In genomic region chr14:73569185-73569957, GRCh38 we compare ENCODE assay signal across 8 cellular contexts. TPM values are rescaled to one million over a fixed set of nuclear protein-coding genes. Genes with fewer than 3 reads are reported as not detected.
DNase-seq lines count a peak whose midpoint lies in the region; ATAC-seq, FAIRE-seq and TF ChIP-seq lines count a peak whose summit lies in the region.
"Not testable (repeated sequence)": the region's sequence is repeated elsewhere in the genome, so short reads cannot be mapped to it uniquely, and the experiment has no call there.

Gene ACOT2, plus strand, starts transcription at chr14:73569213. Its CDS starts 28 bp downstream, at chr14:73569241.

- H3K9me3 Mint-ChIP-seq in CD8-positive, alpha-beta memory T cell = not testable (repeated sequence)

- ATAC-seq in GM19467 (IDR thresholded peaks at IDR 0.05; ENCODE audit: unreplicated experiment) = peak; percentile 59

- not testable (repeated sequence) for H3K27me3 ChIP-seq in CD8-positive, alpha-beta memory T cell (ENCODE audit: insufficient read depth, low read length, poor library complexity, severe bottlenecking); HUES6 (ENCODE audit: control insufficient read depth, insufficient read depth, low read length); OCI-LY3 (ENCODE audit: low read depth, low read length); endothelial cell of umbilical vein (ENCODE audit: control insufficient read depth in 2 of 2, insufficient read depth in 2 of 2, low read length in 2 of 2)

- H3K9me3 ChIP-seq in CD8-positive, alpha-beta memory T cell (ENCODE audit: low read length); HUES6 (ENCODE audit: control insufficient read depth, insufficient read depth, low read depth, low read length); OCI-LY3 (ENCODE audit: insufficient read depth, low read length); endothelial cell of umbilical vein (replicated peaks; ENCODE audit: control insufficient read depth, insufficient read depth, low read length); mesodermal cell (ENCODE audit: control insufficient read depth, low read length): not testable (repeated sequence)

- CTCF ChIA-PET in CD8-positive, alpha-beta memory T cell (lab: Charles Lee) = interaction anchor here (0.6 to 5.4 kb wide), 17 partner anchors 10 to 491 kb away, joined by 3 to 44 read pairs (median 8); partner anchors contain the start of genes ACOT4, ACOT6 and RIOX1
- CTCF ChIA-PET in endothelial cell of umbilical vein (lab: Charles Lee) = interaction anchor here (0.6 to 3.2 kb wide), 12 partner anchors 30 to 397 kb away, joined by 3 to 58 read pairs (median 5); partner anchors contain the start of genes ACOT6 and RIOX1

- H4K20me1 ChIP-seq in OCI-LY3 (ENCODE audit: insufficient read depth, low read length); endothelial cell of umbilical vein (replicated peaks; ENCODE audit: control insufficient read depth, extremely low read depth, insufficient read depth, low read length): not testable (repeated sequence)

- H3K27ac Mint-ChIP-seq in CD8-positive, alpha-beta memory T cell = peak within 1 kb of the TSS; percentile 94 to 99 (median 96)

- not testable (repeated sequence) for FAIRE-seq in endothelial cell of umbilical vein (lab: Jason Lieb, UNC)

- WGBS in mesodermal cell (ENCODE audit: insufficient coverage in 2 of 2), 2 experiments = 2 to 4% methylated on average over 31 to 32 of the region's 82 CpGs

- H3K36me3 ChIP-seq in CD8-positive, alpha-beta memory T cell (ENCODE audit: insufficient read depth, low read length); HUES6 (ENCODE audit: control insufficient read depth, insufficient read depth, low read length); OCI-LY3 (replicated peaks; ENCODE audit: low read depth, low read length); endothelial cell of umbilical vein (ENCODE audit: control insufficient read depth in 2 of 2, extremely low read depth in 1 of 2, insufficient read depth in 2 of 2, low read length in 2 of 2); mesodermal cell (ENCODE audit: control insufficient read depth, insufficient read depth, low read length): not testable (repeated sequence)

- peak within 1 kb of the TSS; percentile 67 for H3K27ac ChIP-seq in CD8-positive, alpha-beta memory T cell (ENCODE audit: low read depth, low read length)
- H3K27ac ChIP-seq in HUES6 (ENCODE audit: low read depth, low read length) = peak within 1 kb of the TSS; percentile 64; the same call in 1 of the 2 replicates
- H3K27ac ChIP-seq in OCI-LY3 (ENCODE audit: low read length) = peak within 1 kb of the TSS; percentile 63
- peak within 1 kb of the TSS; percentile 95 for H3K27ac ChIP-seq in endothelial cell of umbilical vein (ENCODE audit: insufficient read depth, low read depth, low read length)
- H3K27ac ChIP-seq in mesodermal cell (ENCODE audit: low read depth, low read length, severe bottlenecking) = peak within 1 kb of the TSS; percentile 49

- H3K9ac ChIP-seq in HUES6 (ENCODE audit: low read length) (peak within 1 kb of the TSS; percentile 88), OCI-LY3 (ENCODE audit: low read length) (peak within 1 kb of the TSS; percentile 86), endothelial cell of umbilical vein (replicated peaks; ENCODE audit: extremely low read depth, insufficient read depth, low read length) (peak within 1 kb of the TSS; percentile 88)

- peaks cover 23% of the 10 kb centered on the region for H3K4me1 ChIP-seq in CD8-positive, alpha-beta memory T cell (ENCODE audit: insufficient read depth, low read length)
- not testable (repeated sequence) for H3K4me1 ChIP-seq in HUES6 (ENCODE audit: control insufficient read depth, insufficient read depth, low read length); mesodermal cell (ENCODE audit: control insufficient read depth, insufficient read depth, low read length, poor library complexity, severe bottlenecking)
- peaks cover 32% of the 10 kb centered on the region for H3K4me1 ChIP-seq in OCI-LY3 (ENCODE audit: low read length)
- H3K4me1 ChIP-seq in endothelial cell of umbilical vein (ENCODE audit: control insufficient read depth, extremely low read depth, insufficient read depth, low read length) = peaks cover 19% of the 10 kb centered on the region

- peak; percentile 56 to 87 (median 71) for DNase-seq in CD8-positive, alpha-beta memory T cell
- peak; percentile 77 for DNase-seq in activated T-cell treated with anti-CD3 and anti-CD28 coated beads for 24 hours (ENCODE audit: low read depth)
- peak; percentile 88 for DNase-seq in endothelial cell of umbilical vein (ENCODE audit: low read depth, low spot score)
- DNase-seq in stimulated activated CD8-positive, alpha-beta memory T cell treated with anti-CD3 and anti-CD28 coated beads, Interleukin-12 subunit alpha, Interleukin-12 subunit beta, amount 100 ng/mL, for 4 hours (ENCODE audit: low read depth) = peak; percentile 81

- peaks cover 16% of the 10 kb centered on the region for H3K79me2 ChIP-seq in OCI-LY3 (ENCODE audit: low read length)
- not testable (repeated sequence) for H3K79me2 ChIP-seq in endothelial cell of umbilical vein (ENCODE audit: control insufficient read depth, insufficient read depth, low read length)

- H2AFZ ChIP-seq in OCI-LY3 (ENCODE audit: low read depth, low read length) = peak within 1 kb of the TSS; percentile 89; the same call in 1 of the 2 replicates
- H2AFZ ChIP-seq in endothelial cell of umbilical vein (ENCODE audit: low read depth, low read length) = peak within 1 kb of the TSS; percentile 69

- intact Hi-C loops in endothelial cell of umbilical vein (cut with micrococcal nuclease) = not testable (repeated sequence)

- H3K4me2 ChIP-seq in OCI-LY3 (ENCODE audit: low read length) (peak within 1 kb of the TSS; percentile 97), endothelial cell of umbilical vein (ENCODE audit: insufficient read depth, low read length) (peak within 1 kb of the TSS; percentile 78)

- H3K27me3 Mint-ChIP-seq in CD8-positive, alpha-beta memory T cell = not testable (repeated sequence)

- POLR2A ChIA-PET in CD8-positive, alpha-beta memory T cell (lab: Charles Lee) = interaction anchor here (0.6 to 2.8 kb wide), 18 partner anchors 23 to 515 kb away, joined by 3 to 46 read pairs (median 3); partner anchors contain the start of genes ACOT4, ACOT6, ALDH6A1 and LIN52
- POLR2A ChIA-PET in endothelial cell of umbilical vein (lab: Charles Lee) = interaction anchor here (0.7 kb wide), 4 partner anchors 20 to 61 kb away, joined by 3 to 5 read pairs (median 3); partner anchors contain the start of gene ACOT6

- not testable (repeated sequence) for TF ChIP-seq POLR2A in endothelial cell of umbilical vein (IDR thresholded peaks at IDR 0.05; ENCODE audit: low read depth, low read length)

- peaks cover 45 to 57% (median 49%) of the 10 kb centered on the region in 3 donors for H3K4me1 Mint-ChIP-seq in CD8-positive, alpha-beta memory T cell

- dilution Hi-C loops in endothelial cell of umbilical vein (cut with MboI; ENCODE audit: extremely low pct_ligation_motif_present, low sequenced_read_pairs) = not testable (repeated sequence)

- H3K4me3 ChIP-seq in CD8-positive, alpha-beta memory T cell (ENCODE audit: low read length) = peak within 1 kb of the TSS; percentile 83
- H3K4me3 ChIP-seq in HUES6 (ENCODE audit: low read depth, low read length) (peak within 1 kb of the TSS; percentile 64), OCI-LY3 (ENCODE audit: low read length) (peak within 1 kb of the TSS; percentile 86), endothelial cell of umbilical vein (replicated peaks in 1 of 3; ENCODE audit: insufficient read depth in 1 of 3, low read depth in 1 of 3, low read length in 3 of 3) (peak within 1 kb of the TSS; percentile 12 to 60 (median 37)), mesodermal cell (ENCODE audit: extremely low read depth, insufficient read depth, low read length, poor library complexity, severe bottlenecking) (peak within 1 kb of the TSS; percentile 47)

- H3K9me1 ChIP-seq in endothelial cell of umbilical vein (replicated peaks; ENCODE audit: control insufficient read depth, extremely low read depth, insufficient read depth, low read length) = not testable (repeated sequence)

- TF ChIP-seq CTCF in OCI-LY3 (IDR thresholded peaks at IDR 0.05; ENCODE audit: low read depth, low read length) = not testable (repeated sequence)
- peak in 1 of 2 donors; percentile 11 for TF ChIP-seq CTCF in endothelial cell of umbilical vein (IDR thresholded peaks at IDR 0.05; ENCODE audit: extremely low read depth in 1 of 2, insufficient read depth in 1 of 2, low read depth in 1 of 2, low read length in 2 of 2)

- H3K4me3 Mint-ChIP-seq in CD8-positive, alpha-beta memory T cell = peak within 1 kb of the TSS; percentile 90 to 99 (median 93)

- BruUV-seq in endothelial cell of umbilical vein (replicated peaks; lab: Mats Ljungman, UMichigan) = not testable (repeated sequence)

- H3K36me3 Mint-ChIP-seq in CD8-positive, alpha-beta memory T cell = peaks cover 1 to 36% (median 13%) of the 10 kb centered on the region in 3 donors

TF ChIP-seq in endothelial cell of umbilical vein, 7 proteins besides CTCF, POLR2A, EP300 and RAD21:
- TF ChIP-seq MAX (IDR thresholded peaks at IDR 0.05; ENCODE audit: insufficient read depth, insufficient read length) (peak; percentile 24), JUN (IDR thresholded peaks at IDR 0.05; ENCODE audit: borderline replicate concordance, insufficient read depth, insufficient read length, low read depth) (peak; percentile 24), FOS (IDR thresholded peaks at IDR 0.05; ENCODE audit: borderline replicate concordance, insufficient read depth, low read length) (peak; percentile 59), POLR2AphosphoS5 (IDR thresholded peaks at IDR 0.05; ENCODE audit: insufficient read depth, low read depth, low read length) (peak; percentile 80)

RNA-seq across cellular contexts. Expression of gene ACOT2, which starts in this region (rescaled TPM):
- 10 to 100 TPM; 16.2 to 16.4 TPM for total RNA-seq in CD8-positive, alpha-beta memory T cell
- polyA plus RNA-seq in CD8-positive, alpha-beta memory T cell = 22.4 TPM
- 9.5 and 28.8 TPM in 2 replicates for total RNA-seq in endothelial cell of umbilical vein
- 31.5 and 34.6 TPM in 2 replicates for polyA plus RNA-seq in endothelial cell of umbilical vein
- 21.2 and 28.9 TPM in 2 replicates for polyA plus RNA-seq in endothelial cell of umbilical vein (2011; cell fraction: cytosol; rRNA removed)
- 20.2 and 20.4 TPM in 2 replicates for polyA plus RNA-seq in endothelial cell of umbilical vein (2011; cell fraction: nucleus; rRNA removed)
- polyA plus RNA-seq in endothelial cell of umbilical vein (2012) = 18.7 and 19.8 TPM in 2 replicates
- 11.0 and 15.1 TPM in 2 replicates for polyA minus RNA-seq in endothelial cell of umbilical vein
- polyA minus RNA-seq in endothelial cell of umbilical vein (2011; cell fraction: cytosol; rRNA and poly(A)+ RNA removed) = 11.8 TPM
- polyA minus RNA-seq in endothelial cell of umbilical vein (2011; cell fraction: nucleus; rRNA and poly(A)+ RNA removed) = 5.2 and 6.6 TPM in 2 replicates
- 11.2 TPM for polyA plus RNA-seq in mesodermal cell (2013, experiment 1 of 2)
- polyA plus RNA-seq in mesodermal cell (2013, experiment 2 of 2) = 10.8 TPM

Comparison
In these comparisons a context has a peak if more than half of its experiments do, and no peak if none do; other contexts are left out.
1. Peak in every context shown above with its lines: DNase-seq, ATAC-seq, H3K4me3 ChIP-seq and H3K27ac ChIP-seq.